Comparison of ENCODE assay signal across 10 cellular contexts in genomic region chr6:62891065-62891647, GRCh38.
DNase-seq lines count a peak whose midpoint lies in the region; ATAC-seq, FAIRE-seq and TF ChIP-seq lines count a peak whose summit lies in the region.
"Had no signal": no experiment of that assay in that cellular context is flagged by ENCODE, and none has a peak within 500 bp of the region (broad histone marks: within the 10 kb centered on the region; RNA-seq: fewer than 3 reads in every experiment).

No MANE protein-coding gene starts in this region.

- no peak overlapping the region for H3K9ac ChIP-seq in astrocyte (ENCODE audit: low read length)
- H3K9ac ChIP-seq in mesenchymal stem cell (ENCODE audit: low read length) = no peak overlapping the region

- H3K79me1 ChIP-seq in mesenchymal stem cell (replicated peaks; ENCODE audit: low read length, poor library complexity, severe bottlenecking) = no peaks in the 10 kb centered on the region

- no peaks in the 10 kb centered on the region for H3K79me2 ChIP-seq in astrocyte (ENCODE audit: insufficient read depth, low read length)

- FAIRE-seq in astrocyte (lab: Jason Lieb, UNC) = no peak
- no peak for FAIRE-seq in H54 (lab: Jason Lieb, UNC)

- no peaks in the 10 kb centered on the region for H3K9me3 Mint-ChIP-seq in astrocyte (ENCODE audit: unreplicated experiment)
- H3K9me3 Mint-ChIP-seq: activated naive CD8-positive, alpha-beta T cell treated with anti-CD3 and anti-CD28 coated beads, Interleukin-2, amount 10 ng/mL, durations not matched to agents 7 days and 5 days had no signal

- DNase-seq in DMS53 (lab: John Stamatoyannopoulos, UW) = peak; percentile 73
- DNase-seq in astrocyte (ENCODE audit: low read depth) = no peak
- DNase-seq in mesenchymal stem cell = peak; percentile 4
- no peak for DNase-seq in activated CD4-positive, CD25-positive, alpha-beta regulatory T cell (lab: John Stamatoyannopoulos, UW)
- no peak for DNase-seq in H54 (ENCODE audit: insufficient read length, low spot score)
- no peak for DNase-seq in activated T-cell treated with anti-CD3 and anti-CD28 coated beads for 4 hours
- DNase-seq: activated naive CD8-positive, alpha-beta T cell treated with anti-CD3 and anti-CD28 coated beads, Interleukin-2, amount 10 ng/mL, durations not matched to agents 7 days and 5 days had no signal

- H3K27me3 ChIP-seq in astrocyte (ENCODE audit: insufficient read depth, low read length) (no peaks in the 10 kb centered on the region), mesenchymal stem cell (ENCODE audit: control insufficient read depth in 1 of 2, insufficient read depth in 1 of 2, low read length in 2 of 2) (no peaks in the 10 kb centered on the region)
- H3K27me3 ChIP-seq: SJSA1 had no signal

- H2BK15ac ChIP-seq in mesenchymal stem cell (ENCODE audit: low read depth, poor library complexity, severe bottlenecking) = no peak overlapping the region

- H3K14ac ChIP-seq in mesenchymal stem cell (ENCODE audit: low read length in 2 of 2) = no peak overlapping the region

- H3K27me3 Mint-ChIP-seq in astrocyte (ENCODE audit: low read depth, unreplicated experiment) = no peaks in the 10 kb centered on the region
- H3K27me3 Mint-ChIP-seq: activated naive CD8-positive, alpha-beta T cell treated with anti-CD3 and anti-CD28 coated beads, Interleukin-2, amount 10 ng/mL, durations not matched to agents 7 days and 5 days had no signal

- WGBS in mesenchymal stem cell = 20% methylated on average over 1 of the region's 2 CpGs

- H4K8ac ChIP-seq in mesenchymal stem cell (ENCODE audit: low read length) = no peak overlapping the region

- no peak overlapping the region for H2AK5ac ChIP-seq in mesenchymal stem cell (ENCODE audit: low read length, severe bottlenecking)

- H3K27ac ChIP-seq in astrocyte (ENCODE audit: low read depth, low read length) (no peak overlapping the region), mesenchymal stem cell (ENCODE audit: low read length, poor library complexity, severe bottlenecking) (no peak overlapping the region)
- H3K27ac ChIP-seq: SJSA1 had no signal

- ATAC-seq in GM19324 (IDR thresholded peaks at IDR 0.05; ENCODE audit: low FRiP score, unreplicated experiment) = no peak

- no peak overlapping the region for H3K27ac Mint-ChIP-seq in astrocyte (ENCODE audit: unreplicated experiment)
- H3K27ac Mint-ChIP-seq: activated naive CD8-positive, alpha-beta T cell treated with anti-CD3 and anti-CD28 coated beads, Interleukin-2, amount 10 ng/mL, durations not matched to agents 7 days and 5 days had no signal

- no peaks in the 10 kb centered on the region for H4K20me1 ChIP-seq in astrocyte (ENCODE audit: insufficient read depth, low read length)

- H3K4me1 Mint-ChIP-seq in astrocyte (ENCODE audit: low read depth, unreplicated experiment) = no peaks in the 10 kb centered on the region
- H3K4me1 Mint-ChIP-seq: activated naive CD8-positive, alpha-beta T cell treated with anti-CD3 and anti-CD28 coated beads, Interleukin-2, amount 10 ng/mL, durations not matched to agents 7 days and 5 days had no signal

- no peaks in the 10 kb centered on the region for H3K36me3 Mint-ChIP-seq in astrocyte (ENCODE audit: low read depth, unreplicated experiment)
- H3K36me3 Mint-ChIP-seq: activated naive CD8-positive, alpha-beta T cell treated with anti-CD3 and anti-CD28 coated beads, Interleukin-2, amount 10 ng/mL, durations not matched to agents 7 days and 5 days had no signal

- no peak overlapping the region for H2BK5ac ChIP-seq in mesenchymal stem cell (ENCODE audit: low read depth, low read length, poor library complexity, severe bottlenecking)

- no peak overlapping the region for H3K4ac ChIP-seq in mesenchymal stem cell (ENCODE audit: low read depth in 1 of 2, low read length in 2 of 2)

- H3K4me3 ChIP-seq in astrocyte (ENCODE audit: insufficient read depth, low read depth, low read length) (no peak overlapping the region), mesenchymal stem cell (ENCODE audit: insufficient read depth in 1 of 2, low read depth in 1 of 2, low read length in 2 of 2) (no peak overlapping the region)
- H3K4me3 ChIP-seq: SJSA1 had no signal

- no peak overlapping the region for H2BK120ac ChIP-seq in mesenchymal stem cell (ENCODE audit: low read depth, low read length)

- H2AFZ ChIP-seq in astrocyte (ENCODE audit: low read depth, low read length) (no peak overlapping the region), mesenchymal stem cell (ENCODE audit: low read depth, low read length) (no peak overlapping the region)

- peak; percentile 43; the same call in 1 of the 2 replicates for TF ChIP-seq CTCF in LNCAP (IDR thresholded peaks at IDR 0.05)
- peak; percentile 27 for TF ChIP-seq CTCF in astrocyte (IDR thresholded peaks at IDR 0.05; ENCODE audit: insufficient read depth, low read depth, low read length)

- H3K18ac ChIP-seq in mesenchymal stem cell (ENCODE audit: low read depth in 1 of 2, low read length in 2 of 2) = no peak overlapping the region

- no peak for TF ChIP-seq POLR2A in H54 (IDR thresholded peaks at IDR 0.05; ENCODE audit: low read depth, low read length)

- no peak overlapping the region for H3K4me3 Mint-ChIP-seq in astrocyte (ENCODE audit: unreplicated experiment)
- H3K4me3 Mint-ChIP-seq: activated naive CD8-positive, alpha-beta T cell treated with anti-CD3 and anti-CD28 coated beads, Interleukin-2, amount 10 ng/mL, durations not matched to agents 7 days and 5 days had no signal

- H3K9me3 ChIP-seq in astrocyte (ENCODE audit: insufficient read depth, low read depth, low read length) = peaks cover 4% of the 10 kb centered on the region
- no peaks in the 10 kb centered on the region for H3K9me3 ChIP-seq in mesenchymal stem cell (ENCODE audit: control insufficient read depth, low read length)
- H3K9me3 ChIP-seq: SJSA1 had no signal

- H3K23ac ChIP-seq in mesenchymal stem cell (ENCODE audit: low read length in 2 of 2) = no peak overlapping the region

- H3K4me2 ChIP-seq in astrocyte (ENCODE audit: low read length) (no peak overlapping the region), mesenchymal stem cell (ENCODE audit: low read length, poor library complexity, severe bottlenecking) (no peak overlapping the region)

- no peak overlapping the region for H2BK12ac ChIP-seq in mesenchymal stem cell (ENCODE audit: low read length in 2 of 2)

- H4K91ac ChIP-seq in mesenchymal stem cell (ENCODE audit: low read length) = no peak overlapping the region

- H3K36me3 ChIP-seq in astrocyte (ENCODE audit: insufficient read depth, low read length) (no peaks in the 10 kb centered on the region), mesenchymal stem cell (ENCODE audit: control insufficient read depth in 1 of 2, insufficient read depth in 2 of 2, low read depth in 1 of 2, low read length in 2 of 2) (no peaks in the 10 kb centered on the region)
- H3K36me3 ChIP-seq: SJSA1 had no signal

- H3K4me1 ChIP-seq in astrocyte (ENCODE audit: insufficient read depth, low read length) = no peaks in the 10 kb centered on the region
- no peaks in the 10 kb centered on the region for H3K4me1 ChIP-seq in mesenchymal stem cell (ENCODE audit: control insufficient read depth, insufficient read depth, low read depth, low read length)
- H3K4me1 ChIP-seq: SJSA1 had no signal

Comparison
In these comparisons a context has a peak if more than half of its experiments do, and no peak if none do; other contexts are left out.
1. DNase-seq: peak in DMS53 (single experiment) and mesenchymal stem cell (single experiment); none in astrocyte (single experiment), activated CD4-positive, CD25-positive, alpha-beta regulatory T cell (0 of 4), H54 (single experiment) and activated T-cell treated with anti-CD3 and anti-CD28 coated beads for 4 hours (single experiment).